Comparison of ENCODE assay signal across 2 cellular contexts in genomic region chr22:42685941-42686666, GRCh38.
TF ChIP-seq lines count a peak whose summit lies in the region.

No MANE protein-coding gene starts in this region.

TF ChIP-seq in SK-N-SH, 30 proteins besides CTCF, POLR2A, EP300 and RAD21 (continued from another document):
- TF ChIP-seq REST (IDR thresholded peaks at IDR 0.05; ENCODE audit: low read depth, low read length) (no peak), NRF1 (IDR thresholded peaks at IDR 0.05; ENCODE audit: low read depth, low read length) (no peak), RFX5 (IDR thresholded peaks at IDR 0.05; ENCODE audit: low read length) (no peak), TAF1 (IDR thresholded peaks at IDR 0.05; ENCODE audit: borderline replicate concordance, low read depth, low read length) (no peak), RCOR1 (IDR thresholded peaks at IDR 0.05; ENCODE audit: low read length) (no peak), NFIC (IDR thresholded peaks at IDR 0.05; ENCODE audit: borderline replicate concordance) (no peak), EZH2phosphoT487 (IDR thresholded peaks at IDR 0.05; ENCODE audit: borderline replicate concordance, low read depth) (no peak), ZBTB33 (IDR thresholded peaks at IDR 0.05; ENCODE audit: borderline replicate concordance, low read depth) (no peak), MEF2A (IDR thresholded peaks at IDR 0.05; ENCODE audit: borderline replicate concordance, low read depth) (no peak), JUND (IDR thresholded peaks at IDR 0.05) (no peak), TEAD4 (IDR thresholded peaks at IDR 0.05; ENCODE audit: borderline replicate concordance, insufficient read depth) (no peak)
- TF ChIP-seq, protein P1, sequence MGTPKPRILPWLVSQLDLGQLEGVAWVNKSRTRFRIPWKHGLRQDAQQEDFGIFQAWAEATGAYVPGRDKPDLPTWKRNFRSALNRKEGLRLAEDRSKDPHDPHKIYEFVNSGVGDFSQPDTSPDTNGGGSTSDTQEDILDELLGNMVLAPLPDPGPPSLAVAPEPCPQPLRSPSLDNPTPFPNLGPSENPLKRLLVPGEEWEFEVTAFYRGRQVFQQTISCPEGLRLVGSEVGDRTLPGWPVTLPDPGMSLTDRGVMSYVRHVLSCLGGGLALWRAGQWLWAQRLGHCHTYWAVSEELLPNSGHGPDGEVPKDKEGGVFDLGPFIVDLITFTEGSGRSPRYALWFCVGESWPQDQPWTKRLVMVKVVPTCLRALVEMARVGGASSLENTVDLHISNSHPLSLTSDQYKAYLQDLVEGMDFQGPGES (IDR thresholded peaks at IDR 0.05; ENCODE audit: low read depth, low read length) = no peak
TF ChIP-seq in SK-N-SH: peak in this region for 0.

TF ChIP-seq in SK-N-SH treated with all-trans-retinoic acid at 6 μM for 48 hours, 23 proteins besides CTCF, POLR2A, EP300 and RAD21 (continued from another document):
- no peak for TF ChIP-seq TSHZ2 (CRISPR knock-in tag; IDR thresholded peaks at IDR 0.05)
- TF ChIP-seq CSDC2 (CRISPR knock-in tag; IDR thresholded peaks at IDR 0.05) = no peak
- TF ChIP-seq ZNF70 (CRISPR knock-in tag; IDR thresholded peaks at IDR 0.05) = no peak
- TF ChIP-seq BACH2 (CRISPR knock-in tag; IDR thresholded peaks at IDR 0.05; ENCODE audit: borderline replicate concordance) = no peak
- no peak for TF ChIP-seq ZC3H10 (CRISPR knock-in tag; IDR thresholded peaks at IDR 0.05)
- TF ChIP-seq ZFP3 (CRISPR knock-in tag; IDR thresholded peaks at IDR 0.05) = no peak
- no peak for TF ChIP-seq PPARA (CRISPR knock-in tag; IDR thresholded peaks at IDR 0.05; ENCODE audit: borderline replicate concordance)
- no peak for TF ChIP-seq RARB (CRISPR knock-in tag; IDR thresholded peaks at IDR 0.05)
- TF ChIP-seq TOX (CRISPR knock-in tag; IDR thresholded peaks at IDR 0.05; ENCODE audit: borderline replicate concordance) = no peak
- no peak for TF ChIP-seq TCF4 (CRISPR knock-in tag; IDR thresholded peaks at IDR 0.05; ENCODE audit: borderline replicate concordance)
- TF ChIP-seq ZNF8 (CRISPR knock-in tag; IDR thresholded peaks at IDR 0.05) = no peak
- TF ChIP-seq ISL1 (CRISPR knock-in tag; IDR thresholded peaks at IDR 0.05) = no peak
- TF ChIP-seq, protein P2, sequence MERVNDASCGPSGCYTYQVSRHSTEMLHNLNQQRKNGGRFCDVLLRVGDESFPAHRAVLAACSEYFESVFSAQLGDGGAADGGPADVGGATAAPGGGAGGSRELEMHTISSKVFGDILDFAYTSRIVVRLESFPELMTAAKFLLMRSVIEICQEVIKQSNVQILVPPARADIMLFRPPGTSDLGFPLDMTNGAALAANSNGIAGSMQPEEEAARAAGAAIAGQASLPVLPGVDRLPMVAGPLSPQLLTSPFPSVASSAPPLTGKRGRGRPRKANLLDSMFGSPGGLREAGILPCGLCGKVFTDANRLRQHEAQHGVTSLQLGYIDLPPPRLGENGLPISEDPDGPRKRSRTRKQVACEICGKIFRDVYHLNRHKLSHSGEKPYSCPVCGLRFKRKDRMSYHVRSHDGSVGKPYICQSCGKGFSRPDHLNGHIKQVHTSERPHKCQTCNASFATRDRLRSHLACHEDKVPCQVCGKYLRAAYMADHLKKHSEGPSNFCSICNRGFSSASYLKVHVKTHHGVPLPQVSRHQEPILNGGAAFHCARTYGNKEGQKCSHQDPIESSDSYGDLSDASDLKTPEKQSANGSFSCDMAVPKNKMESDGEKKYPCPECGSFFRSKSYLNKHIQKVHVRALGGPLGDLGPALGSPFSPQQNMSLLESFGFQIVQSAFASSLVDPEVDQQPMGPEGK (CRISPR knock-in tag; IDR thresholded peaks at IDR 0.05; ENCODE audit: borderline replicate concordance) = no peak
- TF ChIP-seq ARNTL (CRISPR knock-in tag; IDR thresholded peaks at IDR 0.05; ENCODE audit: borderline replicate concordance, low read depth) = no peak
- TF ChIP-seq ZNF565 (CRISPR knock-in tag; conservative IDR thresholded peaks at IDR 0.05; ENCODE audit: low read depth) = no peak
- TF ChIP-seq GLIS3 (CRISPR knock-in tag; IDR thresholded peaks at IDR 0.05) = no peak
